ENCODE assay signal across 1 cellular context in the genomic region with DNA sequence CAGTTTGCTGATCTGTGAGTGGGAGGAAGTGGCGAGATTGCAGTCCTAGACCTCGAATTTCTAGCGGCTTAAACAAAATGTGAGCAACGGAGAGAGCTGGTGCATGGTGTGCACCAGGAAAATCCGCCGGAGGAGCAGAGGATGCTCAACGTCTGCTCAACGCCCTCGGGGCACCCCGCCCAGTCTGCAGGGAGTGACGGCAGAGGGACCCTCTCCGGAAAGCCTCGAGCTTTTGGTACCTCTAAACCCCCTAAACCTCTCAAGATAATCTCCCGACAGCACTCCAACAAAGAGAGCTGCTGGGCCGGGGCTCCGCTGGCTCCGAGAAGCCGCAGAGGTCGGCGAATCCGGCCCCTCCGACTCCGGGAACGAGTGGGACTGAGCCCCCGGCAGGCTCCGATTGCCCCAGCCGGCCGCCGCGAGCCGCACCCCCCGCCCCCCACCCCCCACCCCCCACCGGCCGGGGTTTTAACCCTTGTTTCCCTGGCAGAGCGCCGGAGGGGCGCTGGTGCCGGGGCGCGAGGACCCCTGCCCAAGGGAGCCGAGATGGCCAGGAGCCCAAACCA.
TF ChIP-seq lines count a peak whose summit lies in the region.

No MANE protein-coding gene starts in this region.

TF ChIP-seq in GM12878, 131 proteins besides CTCF, POLR2A, EP300 and RAD21 (continued from another document):
- TF ChIP-seq, protein P1, sequence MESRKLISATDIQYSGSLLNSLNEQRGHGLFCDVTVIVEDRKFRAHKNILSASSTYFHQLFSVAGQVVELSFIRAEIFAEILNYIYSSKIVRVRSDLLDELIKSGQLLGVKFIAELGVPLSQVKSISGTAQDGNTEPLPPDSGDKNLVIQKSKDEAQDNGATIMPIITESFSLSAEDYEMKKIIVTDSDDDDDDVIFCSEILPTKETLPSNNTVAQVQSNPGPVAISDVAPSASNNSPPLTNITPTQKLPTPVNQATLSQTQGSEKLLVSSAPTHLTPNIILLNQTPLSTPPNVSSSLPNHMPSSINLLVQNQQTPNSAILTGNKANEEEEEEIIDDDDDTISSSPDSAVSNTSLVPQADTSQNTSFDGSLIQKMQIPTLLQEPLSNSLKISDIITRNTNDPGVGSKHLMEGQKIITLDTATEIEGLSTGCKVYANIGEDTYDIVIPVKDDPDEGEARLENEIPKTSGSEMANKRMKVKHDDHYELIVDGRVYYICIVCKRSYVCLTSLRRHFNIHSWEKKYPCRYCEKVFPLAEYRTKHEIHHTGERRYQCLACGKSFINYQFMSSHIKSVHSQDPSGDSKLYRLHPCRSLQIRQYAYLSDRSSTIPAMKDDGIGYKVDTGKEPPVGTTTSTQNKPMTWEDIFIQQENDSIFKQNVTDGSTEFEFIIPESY (IDR thresholded peaks at IDR 0.05) = no peak
- no peak for TF ChIP-seq EED (IDR thresholded peaks at IDR 0.05; ENCODE audit: low read depth)
- no peak for TF ChIP-seq SREBF1 (IDR thresholded peaks at IDR 0.05; ENCODE audit: low read length)
- TF ChIP-seq SMAD1 (IDR thresholded peaks at IDR 0.05; ENCODE audit: low read depth, partially characterized antibody) = no peak
- no peak for TF ChIP-seq GABPA (IDR thresholded peaks at IDR 0.05; ENCODE audit: low read depth)
- no peak for TF ChIP-seq ZZZ3 (IDR thresholded peaks at IDR 0.05; ENCODE audit: control insufficient read depth, insufficient read length, low read depth)
- no peak for TF ChIP-seq NBN (IDR thresholded peaks at IDR 0.05)
- TF ChIP-seq SMARCA5 (IDR thresholded peaks at IDR 0.05) = no peak
TF ChIP-seq in GM12878: peak in this region for 0.
